In genomic region chr16:27268376-27269299, GRCh38 we compare ENCODE assay signal across 8 cellular contexts.
DNase-seq lines count a peak whose midpoint lies in the region; ATAC-seq and TF ChIP-seq lines count a peak whose summit lies in the region.

NSMCE1 (minus strand) TSS chr16:27268772; CDS start chr16:27257570, 11,202 bp downstream.

- ATAC-seq in GM18517 (IDR thresholded peaks at IDR 0.05; ENCODE audit: unreplicated experiment) (peak; percentile 82), HG03045 (IDR thresholded peaks at IDR 0.05; ENCODE audit: unreplicated experiment) (peak; percentile 90)

- peak within 1 kb of the TSS; percentile 81 for H3K4me3 ChIP-seq in brain microvascular endothelial cell (ENCODE audit: low read depth, low read length)
- peak within 1 kb of the TSS; percentile 31 for H3K4me3 ChIP-seq in iPS-11a (ENCODE audit: low read depth, low read length)
- peak within 1 kb of the TSS; percentile 93 for H3K4me3 ChIP-seq in skeletal muscle cell (ENCODE audit: low read depth, low read length)

- H3K27me3 ChIP-seq in brain microvascular endothelial cell (replicated peaks), result no peaks in the 10 kb centered on the region

- DNase-seq in 8988T (peak; percentile 56), NCI-H2107 (lab: John Stamatoyannopoulos, UW) (peak; percentile 89), UCSD-AML1 (lab: John Stamatoyannopoulos, UW; ENCODE audit: unreplicated experiment) (peak; percentile 95), brain microvascular endothelial cell (peak; percentile 96), skeletal muscle cell (ENCODE audit: low read depth) (peak; percentile 87)

- peak within 1 kb of the TSS; percentile 74 for H3K27ac ChIP-seq in brain microvascular endothelial cell

- no peaks in the 10 kb centered on the region for H3K36me3 ChIP-seq in brain microvascular endothelial cell (replicated peaks)

- TF ChIP-seq CTCF in brain microvascular endothelial cell (IDR thresholded peaks at IDR 0.05; ENCODE audit: low read depth, low read length, missing control alignments), result peak; percentile 40

- in situ Hi-C loops in brain microvascular endothelial cell (cut with HindIII; ENCODE audit: low pct_ligation_motif_present, low sequenced_read_pairs), result no loop called here

Comparison
In these comparisons a context has a peak if more than half of its experiments do, and no peak if none do; other contexts are left out.
1. Peak in every context shown above with its lines: DNase-seq, ATAC-seq, H3K4me3 ChIP-seq and H3K27ac ChIP-seq.
2. H3K4me3 ChIP-seq: peak in every context shown above with its lines; median percentile 93 in skeletal muscle cell; 81 in brain microvascular endothelial cell; 31 in iPS-11a.